In the genomic region with DNA sequence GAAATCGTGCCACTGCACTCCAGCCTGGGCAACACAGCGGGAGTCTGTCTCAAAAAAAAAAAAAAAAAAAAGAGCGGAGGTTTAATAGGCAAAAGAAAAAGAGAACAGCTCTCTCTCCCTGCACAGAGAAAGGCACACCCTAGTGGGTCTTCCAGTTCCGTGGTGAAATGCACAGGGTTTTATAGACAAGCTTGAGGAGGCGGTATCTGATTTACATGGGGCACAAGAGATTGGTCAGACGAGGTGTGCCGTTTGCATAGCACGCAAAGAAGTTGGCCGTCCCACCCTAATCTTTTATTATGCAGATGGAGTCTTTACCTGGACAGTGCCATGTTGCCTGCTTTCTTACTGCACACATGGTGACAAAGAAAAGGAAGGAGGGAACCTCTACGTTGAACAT, we compare ENCODE assay signal across 16 cellular contexts. TPM values are rescaled to one million over a fixed set of nuclear protein-coding genes. Genes with fewer than 3 reads are reported as not detected.
DNase-seq lines count a peak whose midpoint lies in the region; FAIRE-seq and TF ChIP-seq lines count a peak whose summit lies in the region.
"Had no signal": no experiment of that assay in that cellular context is flagged by ENCODE, and none has a peak within 500 bp of the region (broad histone marks: within the 10 kb centered on the region; RNA-seq: fewer than 3 reads in every experiment).

No MANE protein-coding gene starts in this region.

- H3K27me3 ChIP-seq in bronchial epithelial cell (ENCODE audit: control insufficient read depth, insufficient read depth, low read length) (no peaks in the 10 kb centered on the region), mucosa of rectum (ENCODE audit: control insufficient read depth in 2 of 2, insufficient read depth in 2 of 2, low read length in 2 of 2) (no peaks in the 10 kb centered on the region), esophagus muscularis mucosa (no peaks in the 10 kb centered on the region), thyroid gland (no peaks in the 10 kb centered on the region)
- H3K27me3 ChIP-seq: breast epithelium, SJCRH30 had no signal

- peak overlapping the region in 1 of 2 donors; percentile 39 for H3K27ac ChIP-seq in mucosa of rectum (ENCODE audit: low read depth in 2 of 2, low read length in 2 of 2)
- no peak overlapping the region for H3K27ac ChIP-seq in esophagus muscularis mucosa (replicated peaks in 1 of 4)
- H3K27ac ChIP-seq in thyroid gland: no peak overlapping the region
- H3K27ac ChIP-seq: breast epithelium, HL-60, SJCRH30 had no signal

- no peak for TF ChIP-seq CTCF in bronchial epithelial cell (IDR thresholded peaks at IDR 0.05; ENCODE audit: insufficient read depth, low read length, severe bottlenecking)
- TF ChIP-seq CTCF in esophagus muscularis mucosa (IDR thresholded peaks at IDR 0.05): no peak
- TF ChIP-seq CTCF in thyroid gland (IDR thresholded peaks at IDR 0.05): no peak

- H3K4me3 ChIP-seq in bronchial epithelial cell (ENCODE audit: low read depth, low read length): no peak overlapping the region
- H3K4me3 ChIP-seq in mucosa of rectum (ENCODE audit: low read length in 2 of 2): peak overlapping the region; percentile 22 to 41
- H3K4me3 ChIP-seq in esophagus muscularis mucosa: no peak overlapping the region
- no peak overlapping the region for H3K4me3 ChIP-seq in thyroid gland (replicated peaks in 1 of 3)
- H3K4me3 ChIP-seq: breast epithelium, SJCRH30 had no signal

- peak overlapping the region in 1 of 2 donors; percentile 20 for H3K9ac ChIP-seq in mucosa of rectum (ENCODE audit: low read depth in 1 of 2, low read length in 2 of 2)

- DNase-seq in HT-29 (ENCODE audit: low spot score) (peak; percentile 37), NCI-H526 (lab: John Stamatoyannopoulos, UW) (peak; percentile 61 to 69), bronchial epithelial cell (ENCODE audit: low read depth) (peak; percentile 45), esophagus muscularis mucosa (ENCODE audit: extremely low spot score) (no peak), GM19240 (ENCODE audit: insufficient read length, low spot score) (no peak), thyroid gland (no peak)
- DNase-seq: activated CD4-positive, alpha-beta T cell treated with anti-CD3 and anti-CD28 coated beads, Interleukin-2, amount 10 ng/mL, durations not matched to agents 7 days and 5 days; activated T-cell treated with anti-CD3 and anti-CD28 coated beads, Interleukin-2, amount 50 U/mL, for 24 hours; Kasumi-1; NCI-H1694 treated with DMSO at 0.1 percent for 48 hours; SJCRH30; T1000 had no signal

- H3K9me3 ChIP-seq in mucosa of rectum (ENCODE audit: control insufficient read depth in 2 of 2, low read length in 2 of 2) (no peaks in the 10 kb centered on the region), esophagus muscularis mucosa (no peaks in the 10 kb centered on the region), thyroid gland (no peaks in the 10 kb centered on the region)
- H3K9me3 ChIP-seq: breast epithelium, SJCRH30 had no signal

- intact Hi-C loops in esophagus muscularis mucosa (cut with DNase I): no loop called here
- intact Hi-C loops in thyroid gland (cut with DNase I): no loop called here

- WGBS in esophagus muscularis mucosa: 77% methylated on average over 10 of the region's 10 CpGs
- 73 to 82% methylated on average over 10 of the region's 10 CpGs for WGBS in thyroid gland, 2 donors

- no peak for FAIRE-seq in bronchial epithelial cell (lab: Jason Lieb, UNC)

- no peak for TF ChIP-seq EP300 in esophagus muscularis mucosa (IDR thresholded peaks at IDR 0.05)

- TF ChIP-seq POLR2A in esophagus muscularis mucosa (IDR thresholded peaks at IDR 0.05; ENCODE audit: low read depth) (no peak), thyroid gland (IDR thresholded peaks at IDR 0.05) (no peak)

- H3K4me1 ChIP-seq in mucosa of rectum (ENCODE audit: control insufficient read depth in 2 of 2, insufficient read depth in 2 of 2, low read length in 2 of 2) (no peaks in the 10 kb centered on the region), esophagus muscularis mucosa (peaks cover 0 to 5% (median 0%) of the 10 kb centered on the region in 4 donors), thyroid gland (no peaks in the 10 kb centered on the region)
- H3K4me1 ChIP-seq: breast epithelium had no signal

- no peaks in the 10 kb centered on the region for H3K36me3 ChIP-seq in bronchial epithelial cell (ENCODE audit: control insufficient read depth, insufficient read depth, low read length)
- H3K36me3 ChIP-seq in mucosa of rectum (ENCODE audit: control insufficient read depth in 2 of 2, insufficient read depth in 2 of 2, low read length in 2 of 2): no peaks in the 10 kb centered on the region
- no peaks in the 10 kb centered on the region for H3K36me3 ChIP-seq in esophagus muscularis mucosa
- H3K36me3 ChIP-seq in thyroid gland: no peaks in the 10 kb centered on the region
- H3K36me3 ChIP-seq: breast epithelium, SJCRH30 had no signal

RNA-seq across cellular contexts. Expression of a gene that starts 33.5 kb away (rescaled TPM):
- total RNA-seq in HT-29 (2014; rRNA removed; shearing (Covaris generic)): 22.0 and 22.4 TPM in 2 replicates
- total RNA-seq in bronchial epithelial cell (17.6 and 21.6 TPM in 2 replicates), esophagus muscularis mucosa (10 to 100 TPM; 24.0 to 37.6 (median 30.1) TPM), thyroid gland (10 to 100 TPM; 33.2 to 50.3 (median 41.1) TPM)

RNA-seq across cellular contexts. Expression of a gene that starts 52.7 kb away (rescaled TPM):
- total RNA-seq in HT-29 (2014; rRNA removed; shearing (Covaris generic)): not detected in 2 replicates
- total RNA-seq in bronchial epithelial cell (not detected in 2 replicates), esophagus muscularis mucosa (not detected), thyroid gland (1 to 10 TPM in 1 of 4 donors, not detected in 3; 2.1 TPM)
- total RNA-seq: lung microvascular endothelial cell, SJCRH30 had no signal

Comparison
In these comparisons a context has a peak if more than half of its experiments do, and no peak if none do; other contexts are left out.
1. DNase-seq: peak in HT-29 (single experiment), NCI-H526 (2 of 2) and bronchial epithelial cell (single experiment); none in esophagus muscularis mucosa (single experiment), GM19240 (single experiment) and thyroid gland (0 of 2).
2. H3K4me3 ChIP-seq: peak in mucosa of rectum (2 of 2); none in bronchial epithelial cell (single experiment), esophagus muscularis mucosa (0 of 4) and thyroid gland (0 of 3).